In the genomic region with DNA sequence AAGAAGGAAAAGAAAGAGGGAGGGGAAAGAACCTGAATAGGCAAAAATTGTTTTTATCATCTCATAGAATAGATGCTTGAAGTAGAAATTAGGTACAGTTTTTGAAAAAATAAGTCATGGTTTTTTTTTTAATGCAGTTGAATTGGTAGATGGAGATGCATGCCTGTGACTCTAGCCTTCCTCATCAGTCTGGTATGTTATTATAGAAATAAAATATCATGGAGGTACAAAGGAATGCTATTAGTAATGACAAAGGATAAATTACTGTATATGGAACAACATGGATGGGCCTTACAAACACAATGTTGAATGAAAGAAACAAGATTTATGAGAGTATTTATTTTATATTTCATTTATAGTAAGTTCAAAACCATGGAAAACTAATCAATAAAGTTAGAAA, we compare ENCODE assay signal across 1 cellular context.
TF ChIP-seq lines count a peak whose summit lies in the region.

No MANE protein-coding gene starts in this region.

TF ChIP-seq in IMR-90, 13 proteins besides CTCF, POLR2A, EP300 and RAD21:
- TF ChIP-seq RCOR1 (IDR thresholded peaks at IDR 0.05; ENCODE audit: insufficient replicate concordance, low read length) (peak; percentile 16), FOS (IDR thresholded peaks at IDR 0.05; ENCODE audit: low read depth, low read length) (peak; percentile 38; the same call in 1 of the 2 replicates), BHLHE40 (IDR thresholded peaks at IDR 0.05; ENCODE audit: low read depth, low read length) (no peak)
